In the genomic region with DNA sequence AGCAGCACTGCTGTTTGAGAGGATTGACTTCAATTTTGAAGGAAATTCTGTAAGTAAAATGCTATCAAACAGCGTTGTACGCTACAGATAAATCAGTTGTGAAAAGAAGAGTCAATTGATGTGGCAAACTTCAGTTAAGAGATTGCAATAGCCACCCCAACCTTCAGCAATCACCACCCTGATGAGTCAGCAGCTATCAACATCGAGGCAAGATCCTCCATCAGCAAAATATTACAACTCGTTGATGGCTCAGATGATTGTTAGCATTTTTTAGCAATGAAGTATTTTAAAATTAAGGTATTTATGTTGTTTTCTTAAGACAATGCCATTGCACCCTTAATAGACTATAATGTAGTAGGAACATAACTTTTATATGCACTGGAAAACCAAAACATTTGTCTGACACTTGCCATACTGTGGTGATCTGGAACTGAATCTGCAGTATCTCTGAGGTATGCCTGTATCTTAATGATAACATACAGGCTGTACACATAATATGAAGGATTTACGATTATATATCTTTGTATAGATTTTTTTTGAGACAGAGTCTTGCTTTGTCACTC, we compare ENCODE assay signal across 24 cellular contexts. TPM values are rescaled to one million over a fixed set of nuclear protein-coding genes. Genes with fewer than 3 reads are reported as not detected.
DNase-seq lines count a peak whose midpoint lies in the region; ATAC-seq and TF ChIP-seq lines count a peak whose summit lies in the region.
"Had no signal": no experiment of that assay in that cellular context is flagged by ENCODE, and none has a peak within 500 bp of the region (broad histone marks: within the 10 kb centered on the region; RNA-seq: fewer than 3 reads in every experiment).

No MANE protein-coding gene starts in this region.

- no peaks in the 10 kb centered on the region for H3K27me3 ChIP-seq in gastroesophageal sphincter

- TF ChIP-seq CTCF in AG09309 (IDR thresholded peaks at IDR 0.05; ENCODE audit: control insufficient read depth, insufficient read depth, low read depth, low read length, missing control alignments) (no peak), HFFc6 (IDR thresholded peaks at IDR 0.05) (no peak), fibroblast of the aortic adventitia (IDR thresholded peaks at IDR 0.05; ENCODE audit: insufficient read depth, low read length) (no peak), gastroesophageal sphincter (IDR thresholded peaks at IDR 0.05) (no peak)

- CTCF ChIA-PET in activated naive CD4-positive, alpha-beta T cell treated with anti-CD3 and anti-CD28 coated beads, Interleukin-2, amount 10 ng/mL, durations not matched to agents 7 days and 5 days (lab: Charles Lee) = no interaction called here

- peaks cover 26% of the 10 kb centered on the region for H3K36me3 Mint-ChIP-seq in HFFc6 (ENCODE audit: low read depth)
- H3K36me3 Mint-ChIP-seq in activated naive CD4-positive, alpha-beta T cell treated with anti-CD3 and anti-CD28 coated beads, Interleukin-2, amount 10 ng/mL, durations not matched to agents 7 days and 5 days = peaks cover 44% of the 10 kb centered on the region

- TF ChIP-seq EP300 in gastroesophageal sphincter (IDR thresholded peaks at IDR 0.05) = no peak

- H3K4me1 Mint-ChIP-seq in HFFc6 (ENCODE audit: low read depth) = peaks cover 34% of the 10 kb centered on the region
- no peaks in the 10 kb centered on the region for H3K4me1 Mint-ChIP-seq in activated naive CD4-positive, alpha-beta T cell treated with anti-CD3 and anti-CD28 coated beads, Interleukin-2, amount 10 ng/mL, durations not matched to agents 7 days and 5 days
- H3K4me1 Mint-ChIP-seq: memory B cell, nephron had no signal

- peak overlapping the region; percentile 1; the same call in 1 of the 2 replicates for H3K4me3 Mint-ChIP-seq in HFFc6
- no peak overlapping the region for H3K4me3 Mint-ChIP-seq in activated naive CD4-positive, alpha-beta T cell treated with anti-CD3 and anti-CD28 coated beads, Interleukin-2, amount 10 ng/mL, durations not matched to agents 7 days and 5 days
- H3K4me3 Mint-ChIP-seq: memory B cell, nephron, T-cell had no signal

- ATAC-seq in HG03045 (IDR thresholded peaks at IDR 0.05; ENCODE audit: unreplicated experiment) = no peak
- ATAC-seq in left colon = no peak
- ATAC-seq in gastroesophageal sphincter = no peak
- ATAC-seq: T-cell had no signal

- no peak overlapping the region for H3K4me3 ChIP-seq in AG09309 (ENCODE audit: control insufficient read depth, low read depth, low read length)
- H3K4me3 ChIP-seq in fibroblast of the aortic adventitia (ENCODE audit: low read depth, low read length) = no peak overlapping the region
- H3K4me3 ChIP-seq in gastroesophageal sphincter = no peak overlapping the region
- H3K4me3 ChIP-seq: HAP-1 had no signal

- intact Hi-C loops in left colon (cut with DNase I, micrococcal nuclease) = no loop called here

- no peaks in the 10 kb centered on the region for H3K4me1 ChIP-seq in gastroesophageal sphincter
- H3K4me1 ChIP-seq: HAP-1 had no signal

- no peaks in the 10 kb centered on the region for H3K9me3 Mint-ChIP-seq in HFFc6
- no peaks in the 10 kb centered on the region for H3K9me3 Mint-ChIP-seq in activated naive CD4-positive, alpha-beta T cell treated with anti-CD3 and anti-CD28 coated beads, Interleukin-2, amount 10 ng/mL, durations not matched to agents 7 days and 5 days
- H3K9me3 Mint-ChIP-seq: T-cell had no signal

- H3K36me3 ChIP-seq in gastroesophageal sphincter = peaks cover 5 to 69% of the 10 kb centered on the region in 2 donors

- H3K27ac ChIP-seq in gastroesophageal sphincter = no peak overlapping the region
- H3K27ac ChIP-seq: VCaP had no signal

- DNase-seq in AG09309 (ENCODE audit: low read depth) = peak; percentile 24
- peak; percentile 50 for DNase-seq in HFFc6
- DNase-seq in amniotic epithelial cell (ENCODE audit: low read depth) = peak; percentile 82
- peak; percentile 53 for DNase-seq in fibroblast of the aortic adventitia (ENCODE audit: low read depth)
- no peak for DNase-seq in activated naive CD4-positive, alpha-beta T cell treated with anti-CD3 and anti-CD28 coated beads, Interleukin-2, amount 10 ng/mL, durations not matched to agents 7 days and 5 days
- no peak for DNase-seq in left colon
- DNase-seq: activated CD4-positive, alpha-beta T cell treated with anti-CD3 and anti-CD28 coated beads, Interleukin-2, amount 50 U/mL, for 48 hours; activated naive CD4-positive, alpha-beta T cell treated with Interleukin-2 at 50 U/mL for 16 hours; activated T-cell treated with anti-CD3 and anti-CD28 coated beads for 4 hours; AML-193; cortex of kidney; DND-41; head of caudate nucleus; islet precursor cell; NCI-H1694; NK-92 treated with Interleukin-12 subunit alpha and Interleukin-12 subunit beta, amount 100 ng/mL, for 24 hours; stimulated activated CD4-positive, alpha-beta T cell treated with anti-CD3 and anti-CD28 coated beads, Interleukin-4, amount 100 ng/mL, for 4 hours; T-cell had no signal

- no peak for TF ChIP-seq POLR2A in gastroesophageal sphincter (IDR thresholded peaks at IDR 0.05)

- no peaks in the 10 kb centered on the region for H3K9me3 ChIP-seq in gastroesophageal sphincter
- H3K9me3 ChIP-seq: HAP-1 had no signal

- H3K27me3 Mint-ChIP-seq in HFFc6 (ENCODE audit: insufficient read depth) = no peaks in the 10 kb centered on the region; the same call in 1 of the 2 replicates
- H3K27me3 Mint-ChIP-seq in activated naive CD4-positive, alpha-beta T cell treated with anti-CD3 and anti-CD28 coated beads, Interleukin-2, amount 10 ng/mL, durations not matched to agents 7 days and 5 days = no peaks in the 10 kb centered on the region
- H3K27me3 Mint-ChIP-seq: memory B cell, T-cell had no signal

- 77 to 82% methylated on average over 5 of the region's 5 CpGs for WGBS in gastroesophageal sphincter (ENCODE audit: low coverage in 1 of 2), 2 donors

- peak overlapping the region; percentile 64 for H3K27ac Mint-ChIP-seq in HFFc6
- H3K27ac Mint-ChIP-seq in activated naive CD4-positive, alpha-beta T cell treated with anti-CD3 and anti-CD28 coated beads, Interleukin-2, amount 10 ng/mL, durations not matched to agents 7 days and 5 days = no peak overlapping the region
- H3K27ac Mint-ChIP-seq: memory B cell, nephron, T-cell had no signal

RNA-seq across cellular contexts. Expression of a gene that starts 47.5 kb away (rescaled TPM):
- 10 to 100 TPM; 10.6 to 13.9 (median 13.2) TPM for total RNA-seq in HFFc6 (2021; fragmentation: NEBNext Ultra II Directional; extraction: Animal tissue kit (Norgen Biotek cat#: 25700))
- 50.9 and 66.0 TPM in 2 replicates for total RNA-seq in fibroblast of the aortic adventitia (ENCODE audit: low replicate concordance)
- total RNA-seq in left colon = 10 to 100 TPM; 54.1 to 58.4 TPM
- 10 to 100 TPM; 33.7 to 79.7 (median 42.6) TPM for total RNA-seq in gastroesophageal sphincter

Comparison
In these comparisons a context has a peak if more than half of its experiments do, and no peak if none do; other contexts are left out.
1. DNase-seq: peak in AG09309 (single experiment), HFFc6 (single experiment), amniotic epithelial cell (single experiment) and fibroblast of the aortic adventitia (single experiment); none in activated naive CD4-positive, alpha-beta T cell treated with anti-CD3 and anti-CD28 coated beads, Interleukin-2, amount 10 ng/mL, durations not matched to agents 7 days and 5 days (single experiment) and left colon (0 of 2).